ENCODE assay signal across 18 cellular contexts in the genomic region with DNA sequence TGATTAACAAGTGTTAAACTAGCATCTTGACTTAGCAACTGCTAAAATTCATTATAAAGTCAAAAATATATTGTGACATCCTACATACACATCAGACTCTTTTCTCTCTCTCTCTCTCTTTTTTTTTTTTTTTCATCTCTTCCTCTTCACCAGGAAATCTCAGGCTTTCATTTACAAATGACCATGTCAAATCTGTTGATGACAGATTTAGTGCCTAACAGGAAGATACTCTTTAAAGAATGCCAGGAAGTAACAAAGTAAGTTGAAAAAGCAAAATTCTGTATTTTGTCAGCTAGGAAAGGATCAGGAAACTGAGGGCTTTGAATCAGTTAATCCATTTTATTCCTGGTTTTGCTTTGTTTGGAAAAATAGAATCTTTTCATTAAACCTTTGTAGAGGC.
A peak's percentile ranks its signal among the peaks of the same experiment; 100 is the strongest.
DNase-seq lines count a peak whose midpoint lies in the region; ATAC-seq and TF ChIP-seq lines count a peak whose summit lies in the region.
"Had no signal": no experiment of that assay in that cellular context is flagged by ENCODE, and none has a peak within 500 bp of the region (broad histone marks: within the 10 kb centered on the region; RNA-seq: fewer than 3 reads in every experiment).

No MANE protein-coding gene starts in this region.

- H3K79me1 ChIP-seq in IMR-90 (ENCODE audit: low read depth in 1 of 2, low read length in 2 of 2): no peaks in the 10 kb centered on the region
- H3K79me1 ChIP-seq in neuronal stem cell (ENCODE audit: low read depth, low read length): no peaks in the 10 kb centered on the region

- H3K18ac ChIP-seq in IMR-90 (ENCODE audit: low read depth, low read length) (no peak overlapping the region), neuronal stem cell (ENCODE audit: low read length) (no peak overlapping the region)

- H3K27ac ChIP-seq in IMR-90 (ENCODE audit: insufficient read depth, low read length) (no peak overlapping the region), neuronal stem cell (replicated peaks; ENCODE audit: low read length) (no peak overlapping the region), breast epithelium (no peak overlapping the region)
- H3K27ac ChIP-seq: A549, C4-2B had no signal

- no peak for TF ChIP-seq RAD21 in IMR-90 (IDR thresholded peaks at IDR 0.05; ENCODE audit: low read length)

- H3K4me2 ChIP-seq in IMR-90 (ENCODE audit: low read depth, low read length) (no peak overlapping the region), neuronal stem cell (ENCODE audit: insufficient read depth, low read length, poor library complexity, severe bottlenecking) (no peak overlapping the region)
- H3K4me2 ChIP-seq: A549 had no signal

- CTCF ChIA-PET in IMR-90 (lab: Yijun Ruan, JAX): interaction anchor here (1.0 kb wide), 1 partner anchor 20 kb away, joined by 3 read pairs; no protein-coding TSS in a partner anchor

- peak overlapping the region; percentile 35 for H3K4me3 Mint-ChIP-seq in endothelial cell (ENCODE audit: unreplicated experiment)

- no peak overlapping the region for H2AK9ac ChIP-seq in IMR-90 (replicated peaks; ENCODE audit: low read depth, low read length, poor library complexity)

- no peaks in the 10 kb centered on the region for H3K9me3 ChIP-seq in IMR-90 (ENCODE audit: control insufficient read depth, insufficient read depth, low read length)
- no peaks in the 10 kb centered on the region for H3K9me3 ChIP-seq in neuronal stem cell (replicated peaks in 1 of 2; ENCODE audit: control insufficient read depth in 2 of 2, insufficient read depth in 1 of 2, low read depth in 1 of 2, low read length in 2 of 2)
- no peaks in the 10 kb centered on the region for H3K9me3 ChIP-seq in breast epithelium
- H3K9me3 ChIP-seq: A549 had no signal

- no peaks in the 10 kb centered on the region for H4K20me1 ChIP-seq in IMR-90 (ENCODE audit: insufficient read depth, low read length)

- H2AFZ ChIP-seq in IMR-90 (replicated peaks; ENCODE audit: low read length, poor library complexity): no peak overlapping the region
- peak overlapping the region; percentile 11 for H2AFZ ChIP-seq in neuronal stem cell (ENCODE audit: low read length)

- H3K27ac Mint-ChIP-seq in endothelial cell (ENCODE audit: unreplicated experiment): peak overlapping the region; percentile 83

- H3K4me1 Mint-ChIP-seq in endothelial cell (ENCODE audit: unreplicated experiment): peaks cover 28% of the 10 kb centered on the region

- H3K4me3 ChIP-seq in IMR-90 (ENCODE audit: insufficient read depth, low read depth, low read length): no peak overlapping the region
- no peak overlapping the region for H3K4me3 ChIP-seq in neuronal stem cell (ENCODE audit: low read length in 2 of 2)
- H3K4me3 ChIP-seq in breast epithelium: no peak overlapping the region
- H3K4me3 ChIP-seq: A549 had no signal

- peaks cover 4% of the 10 kb centered on the region for H3K4me1 ChIP-seq in IMR-90 (ENCODE audit: control insufficient read depth, insufficient read depth, low read length)
- H3K4me1 ChIP-seq in neuronal stem cell (ENCODE audit: control insufficient read depth in 2 of 2, insufficient read depth in 1 of 2, low read depth in 1 of 2, low read length in 2 of 2): peaks cover 2 to 3% of the 10 kb centered on the region in 2 donors
- H3K4me1 ChIP-seq in breast epithelium: no peaks in the 10 kb centered on the region
- H3K4me1 ChIP-seq: A549 had no signal

- H3K4ac ChIP-seq in IMR-90 (ENCODE audit: low read depth, low read length): no peak overlapping the region
- no peak overlapping the region for H3K4ac ChIP-seq in neuronal stem cell (ENCODE audit: low read length)

- 0 out of 2 replicates have a peak overlapping the region, but pooled peaks have one; percentile 32 for H2BK120ac ChIP-seq in IMR-90 (ENCODE audit: low read depth, low read length)
- H2BK120ac ChIP-seq in neuronal stem cell (ENCODE audit: low read depth, low read length): no peak overlapping the region

- no peaks in the 10 kb centered on the region for H3K36me3 ChIP-seq in IMR-90 (ENCODE audit: control insufficient read depth, insufficient read depth, low read length)
- H3K36me3 ChIP-seq in neuronal stem cell (replicated peaks in 1 of 2; ENCODE audit: control insufficient read depth in 2 of 2, insufficient read depth in 2 of 2, low read length in 2 of 2): no peaks in the 10 kb centered on the region
- H3K36me3 ChIP-seq in breast epithelium: no peaks in the 10 kb centered on the region

- BruUV-seq in IMR-90 (replicated peaks; lab: Mats Ljungman, UMichigan): no TSS peak

- H4K8ac ChIP-seq in IMR-90 (ENCODE audit: low read depth in 2 of 2, low read length in 2 of 2) (peak overlapping the region in 1 of 2 experiments; percentile 5; a peak in 1 of 4 replicates), neuronal stem cell (ENCODE audit: low read depth, low read length) (no peak overlapping the region)

- POLR2A ChIA-PET in IMR-90 (lab: Charles Lee; ENCODE audit: unreplicated experiment): no interaction called here

- H2BK12ac ChIP-seq in neuronal stem cell (ENCODE audit: low read length): no peak overlapping the region

- no peak overlapping the region for H3K56ac ChIP-seq in IMR-90 (ENCODE audit: extremely low read depth, insufficient read depth, low read length)

- H3K36me3 Mint-ChIP-seq in endothelial cell (ENCODE audit: low read depth, unreplicated experiment): no peaks in the 10 kb centered on the region

- no peak overlapping the region for H4K5ac ChIP-seq in IMR-90 (ENCODE audit: low read depth, low read length)

- no peak overlapping the region for H2AK5ac ChIP-seq in IMR-90 (ENCODE audit: low read depth, low read length)
- no peak overlapping the region for H2AK5ac ChIP-seq in neuronal stem cell (ENCODE audit: low read depth, low read length)

- intact Hi-C loops in IMR-90 (cut with micrococcal nuclease) (no loop called here), breast epithelium (cut with DNase I; ENCODE audit: low total_unique reads) (no loop called here)

- dilution Hi-C loops in IMR-90 (cut with HindIII; ENCODE audit: low sequenced_read_pairs, unreplicated experiment): no loop called here

- no peak for ATAC-seq in IMR-90 (ENCODE audit: low read depth)
- ATAC-seq in GM18519 (IDR thresholded peaks at IDR 0.05; ENCODE audit: low FRiP score, unreplicated experiment): no peak
- ATAC-seq: A549, Right ventricle myocardium inferior, SK-N-SH treated with all-trans-retinoic acid at 6 μM for 48 hours had no signal

- DNase-seq in GM03348 (ENCODE audit: low spot score) (peak; percentile 2), IMR-90 (no peak), endothelial cell (ENCODE audit: low spot score) (no peak), neuronal stem cell (ENCODE audit: low spot score) (no peak), cerebellar cortex (ENCODE audit: low spot score) (no peak), NCI-H2171 (lab: John Stamatoyannopoulos, UW) (no peak), breast epithelium (ENCODE audit: low spot score in 2 of 2) (no peak)
- DNase-seq: HCEC 1CT, KG1, NCI-H1436, NCI-H2029, NCI-H2171 treated with DMSO at 0.1 percent for 48 hours, NCI-H82 had no signal

- H2BK5ac ChIP-seq in IMR-90 (ENCODE audit: low read depth, low read length, poor library complexity, severe bottlenecking) (no peak overlapping the region), neuronal stem cell (ENCODE audit: low read length) (no peak overlapping the region)

- H3K9me1 ChIP-seq in IMR-90 (ENCODE audit: insufficient read depth, low read length): peaks cover 2% of the 10 kb centered on the region; the same call in 1 of the 2 replicates

- in situ Hi-C loops in IMR-90 (cut with MboI; ENCODE audit: low sequenced_read_pairs): no loop called here

- no peak overlapping the region for H2BK15ac ChIP-seq in IMR-90 (ENCODE audit: low read depth, low read length)
- no peak overlapping the region for H2BK15ac ChIP-seq in neuronal stem cell (ENCODE audit: low read length)

- no peak overlapping the region for H3K9ac ChIP-seq in IMR-90 (ENCODE audit: low read depth, low read length)
- H3K9ac ChIP-seq in neuronal stem cell (ENCODE audit: low read depth, low read length, poor library complexity): no peak overlapping the region

- no peak overlapping the region for H3K23ac ChIP-seq in IMR-90 (ENCODE audit: low read depth, low read length)
- no peak overlapping the region for H3K23ac ChIP-seq in neuronal stem cell (ENCODE audit: low read depth, low read length, poor library complexity)

- no peaks in the 10 kb centered on the region for H3K9me3 Mint-ChIP-seq in endothelial cell (ENCODE audit: unreplicated experiment)

- TF ChIP-seq POLR2A in IMR-90 (IDR thresholded peaks at IDR 0.05; ENCODE audit: low read depth, low read length) (no peak), breast epithelium (IDR thresholded peaks at IDR 0.05) (no peak)

- TF ChIP-seq CTCF in IMR-90 (conservative IDR thresholded peaks at IDR 0.05; ENCODE audit: low read depth, low read length): no peak
- TF ChIP-seq CTCF in endothelial cell (IDR thresholded peaks at IDR 0.05; ENCODE audit: unreplicated experiment): no peak
- TF ChIP-seq CTCF in breast epithelium (IDR thresholded peaks at IDR 0.05): no peak

- H3K14ac ChIP-seq in IMR-90 (replicated peaks; ENCODE audit: low read depth, low read length) (no peak overlapping the region), neuronal stem cell (ENCODE audit: low read length) (no peak overlapping the region)

- H4K91ac ChIP-seq in IMR-90 (ENCODE audit: insufficient read depth, low read depth, low read length) (no peak overlapping the region), neuronal stem cell (ENCODE audit: low read depth, low read length, poor library complexity) (no peak overlapping the region)

- no peak overlapping the region for H2BK20ac ChIP-seq in IMR-90 (ENCODE audit: low read depth, low read length)

- no peaks in the 10 kb centered on the region for H3K27me3 Mint-ChIP-seq in endothelial cell (ENCODE audit: unreplicated experiment)

- H3K27me3 ChIP-seq in IMR-90 (ENCODE audit: control insufficient read depth, insufficient read depth, low read length) (no peaks in the 10 kb centered on the region), neuronal stem cell (ENCODE audit: control insufficient read depth in 3 of 3, insufficient read depth in 3 of 3, low read depth in 1 of 3, low read length in 3 of 3) (no peaks in the 10 kb centered on the region), breast epithelium (no peaks in the 10 kb centered on the region)

TF ChIP-seq in IMR-90, 13 proteins besides CTCF, POLR2A, EP300 and RAD21 (continues in another document):
- TF ChIP-seq SMC3 (IDR thresholded peaks at IDR 0.05; ENCODE audit: low read depth, low read length) (no peak), BHLHE40 (IDR thresholded peaks at IDR 0.05; ENCODE audit: low read depth, low read length) (no peak), FOS (IDR thresholded peaks at IDR 0.05; ENCODE audit: low read depth, low read length) (no peak), MAFK (IDR thresholded peaks at IDR 0.05; ENCODE audit: low read depth, low read length) (no peak), NFE2L2 (IDR thresholded peaks at IDR 0.05; ENCODE audit: low read depth, low read length) (no peak)
- TF ChIP-seq, protein P1, sequence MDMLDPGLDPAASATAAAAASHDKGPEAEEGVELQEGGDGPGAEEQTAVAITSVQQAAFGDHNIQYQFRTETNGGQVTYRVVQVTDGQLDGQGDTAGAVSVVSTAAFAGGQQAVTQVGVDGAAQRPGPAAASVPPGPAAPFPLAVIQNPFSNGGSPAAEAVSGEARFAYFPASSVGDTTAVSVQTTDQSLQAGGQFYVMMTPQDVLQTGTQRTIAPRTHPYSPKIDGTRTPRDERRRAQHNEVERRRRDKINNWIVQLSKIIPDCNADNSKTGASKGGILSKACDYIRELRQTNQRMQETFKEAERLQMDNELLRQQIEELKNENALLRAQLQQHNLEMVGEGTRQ (IDR thresholded peaks at IDR 0.05; ENCODE audit: low read depth, low read length): no peak
